In genomic region chr13:112057736-112058518, GRCh38 we compare ENCODE assay signal across 15 cellular contexts. TPM values are rescaled to one million over a fixed set of nuclear protein-coding genes. Genes with fewer than 3 reads are reported as not detected.
DNase-seq lines count a peak whose midpoint lies in the region; ATAC-seq and TF ChIP-seq lines count a peak whose summit lies in the region.
"Had no signal": no experiment of that assay in that cellular context is flagged by ENCODE, and none has a peak within 500 bp of the region (broad histone marks: within the 10 kb centered on the region; RNA-seq: fewer than 3 reads in every experiment).

No MANE protein-coding gene starts in this region.

- H2AFZ ChIP-seq in H9 (ENCODE audit: low read length) = no peak overlapping the region

- H3K4me3 Mint-ChIP-seq in H9 (peak overlapping the region in 1 of 2 experiments; percentile 80; a peak in 3 of 5 replicates), WTC11 (peak overlapping the region; percentile 68)
- H3K4me3 Mint-ChIP-seq: effector memory CD8-positive, alpha-beta T cell; stimulated activated effector memory CD8-positive, alpha-beta T cell treated with anti-CD3 and anti-CD28 coated beads, Interleukin-12 subunit alpha, Interleukin-12 subunit beta, amount 100 ng/mL, for 72 hours had no signal

- no CpG with 5 or more reads among the region's 57 CpGs for WGBS in H9 (ENCODE audit: extremely low coverage, insufficient read length, low lambda C conversion rate)

- peak overlapping the region; percentile 28; the same call in 1 of the 2 replicates for H3K4me3 ChIP-seq in iPS-18c (ENCODE audit: insufficient read depth, low read depth, low read length)

- H3K4me1 Mint-ChIP-seq in H9 (peaks cover 17 to 56% of the 10 kb centered on the region in 2 experiments), WTC11 (peaks cover 57% of the 10 kb centered on the region)

- no peak overlapping the region for H4K5ac ChIP-seq in H9 (ENCODE audit: insufficient read length, low read depth, low read length)

- no peaks in the 10 kb centered on the region for H3K79me2 ChIP-seq in H9 (ENCODE audit: insufficient read depth, low read length)

- POLR2A ChIA-PET in WTC11 (lab: Charles Lee) = no interaction called here

- H3K27ac Mint-ChIP-seq in H9 (peak overlapping the region in 1 of 3 experiments; percentile 35; a peak in 1 of 7 replicates), WTC11 (no peak overlapping the region)
- H3K27ac Mint-ChIP-seq: effector memory CD8-positive, alpha-beta T cell; stimulated activated effector memory CD8-positive, alpha-beta T cell treated with anti-CD3 and anti-CD28 coated beads, Interleukin-12 subunit alpha, Interleukin-12 subunit beta, amount 100 ng/mL, for 72 hours had no signal

- no peak overlapping the region for H4K8ac ChIP-seq in H9 (replicated peaks; ENCODE audit: insufficient read length, low read depth, low read length)

- no peak overlapping the region for H3T11ph ChIP-seq in H9 (ENCODE audit: low read length)

- no peak overlapping the region for H2BK15ac ChIP-seq in H9 (ENCODE audit: low read depth, low read length)

- CTCF ChIA-PET in WTC11 (lab: Charles Lee) = interaction anchor here (0.7 to 1.5 kb wide), 3 partner anchors 48 to 584 kb away, joined by 3 to 15 read pairs (median 5); no protein-coding TSS in a partner anchor

- no peak overlapping the region for H2BK20ac ChIP-seq in H9 (ENCODE audit: low read depth, low read length, poor library complexity, severe bottlenecking)

- no peak overlapping the region for H3K9ac ChIP-seq in H9 (ENCODE audit: extremely low read depth, insufficient read length, low read length)

- H3K4ac ChIP-seq in H9 (ENCODE audit: low read depth, low read length) = no peak overlapping the region

- H3K14ac ChIP-seq in H9 (ENCODE audit: insufficient read depth, low read length) = no peak overlapping the region

- no peak overlapping the region for H3K23ac ChIP-seq in H9 (ENCODE audit: insufficient read length, low read depth, low read length)

- no peak overlapping the region for H2BK5ac ChIP-seq in H9 (ENCODE audit: insufficient read length, low read length)

- no peak for ATAC-seq in WTC11
- ATAC-seq: effector memory CD8-positive, alpha-beta T cell; stimulated activated effector memory CD8-positive, alpha-beta T cell treated with anti-CD3 and anti-CD28 coated beads, Interleukin-12 subunit alpha, Interleukin-12 subunit beta, amount 100 ng/mL, for 72 hours had no signal

- peaks cover 95% of the 10 kb centered on the region for H3K27me3 ChIP-seq in H9 (ENCODE audit: insufficient read depth, low read length)

- no peak for TF ChIP-seq CTCF in H9 (conservative IDR thresholded peaks at IDR 0.05)
- no peak for TF ChIP-seq CTCF in WTC11 (IDR thresholded peaks at IDR 0.05)

- H3K9me3 Mint-ChIP-seq in H9 (peaks cover 4% of the 10 kb centered on the region in 2 experiments; a peak in 3 of 5 replicates), WTC11 (no peaks in the 10 kb centered on the region)
- H3K9me3 Mint-ChIP-seq: effector memory CD8-positive, alpha-beta T cell; stimulated activated effector memory CD8-positive, alpha-beta T cell treated with anti-CD3 and anti-CD28 coated beads, Interleukin-12 subunit alpha, Interleukin-12 subunit beta, amount 100 ng/mL, for 72 hours had no signal

- no peak overlapping the region for H3K27ac ChIP-seq in H9 (ENCODE audit: insufficient read length, low read depth, low read length)

- H4K91ac ChIP-seq in H9 (ENCODE audit: insufficient read length, low read depth, low read length) = no peak overlapping the region

- no peak overlapping the region for H3K18ac ChIP-seq in H9 (ENCODE audit: insufficient read length, low read depth, low read length)

- H2AK5ac ChIP-seq in H9 (ENCODE audit: insufficient read length, low read length) = no peak overlapping the region

- peak overlapping the region; percentile 47 for H3K4me2 ChIP-seq in H9 (ENCODE audit: insufficient read depth, insufficient read length, low read length)

- H3K36me3 Mint-ChIP-seq in H9 (ENCODE audit: insufficient read depth in 1 of 3, low read depth in 3 of 3) (peaks cover 0 to 2% (median 0%) of the 10 kb centered on the region in 3 experiments; a peak in 2 of 7 replicates), WTC11 (no peaks in the 10 kb centered on the region)

- no peak overlapping the region for H3K56ac ChIP-seq in H9 (ENCODE audit: insufficient read length, low read depth, low read length)

- H3K9me3 ChIP-seq in H9 (ENCODE audit: control insufficient read depth, low read depth, low read length) = no peaks in the 10 kb centered on the region
- H3K9me3 ChIP-seq in iPS-18c (ENCODE audit: control insufficient read depth, insufficient read depth, low read length) = no peaks in the 10 kb centered on the region
- H3K9me3 ChIP-seq: BE2C had no signal

- no peak overlapping the region for H2BK120ac ChIP-seq in H9 (ENCODE audit: low read depth, low read length, poor library complexity, severe bottlenecking)

- no peaks in the 10 kb centered on the region for H4K20me1 ChIP-seq in H9 (ENCODE audit: control insufficient read depth, insufficient read depth, insufficient read length)

- no peaks in the 10 kb centered on the region for H3K79me1 ChIP-seq in H9 (ENCODE audit: insufficient read depth, low read depth, low read length, poor library complexity, severe bottlenecking)

- no peak overlapping the region for H2BK12ac ChIP-seq in H9 (ENCODE audit: insufficient read length, low read depth, low read length)

- no peaks in the 10 kb centered on the region for H3K4me1 ChIP-seq in H9 (ENCODE audit: insufficient read depth, low read length)
- H3K4me1 ChIP-seq: BE2C had no signal

- DNase-seq in COLO668 (lab: John Stamatoyannopoulos, UW; ENCODE audit: unreplicated experiment) (peak; percentile 95), H9 (peak; percentile 56), WTC11 (ENCODE audit: low spot score) (peak; percentile 50), foreskin melanocyte (no peak), T-helper 9 cell (no peak), GDM1 (lab: John Stamatoyannopoulos, UW) (no peak), NCI-H2196 (lab: John Stamatoyannopoulos, UW; ENCODE audit: unreplicated experiment) (no peak)
- DNase-seq: BE2C; effector memory CD8-positive, alpha-beta T cell; stimulated activated CD4-positive, alpha-beta T cell treated with anti-CD3 and anti-CD28 coated beads, Interleukin-4, amount 100 ng/mL, for 1 hour had no signal

- H3K27me3 Mint-ChIP-seq in H9 (ENCODE audit: low read depth) (peaks cover 100% of the 10 kb centered on the region), WTC11 (ENCODE audit: low read depth) (peaks cover 99% of the 10 kb centered on the region)

- H3K23me2 ChIP-seq in H9 (ENCODE audit: insufficient read length, low read depth, low read length, poor library complexity, severe bottlenecking) = peaks cover 8% of the 10 kb centered on the region

TF ChIP-seq in WTC11, 78 proteins besides CTCF, POLR2A, EP300 and RAD21 (continues in another document):
- TF ChIP-seq, protein P1, sequence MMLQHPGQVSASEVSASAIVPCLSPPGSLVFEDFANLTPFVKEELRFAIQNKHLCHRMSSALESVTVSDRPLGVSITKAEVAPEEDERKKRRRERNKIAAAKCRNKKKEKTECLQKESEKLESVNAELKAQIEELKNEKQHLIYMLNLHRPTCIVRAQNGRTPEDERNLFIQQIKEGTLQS (CRISPR knock-in tag; conservative IDR thresholded peaks at IDR 0.05) = no peak
- TF ChIP-seq ZNF219 (CRISPR knock-in tag; IDR thresholded peaks at IDR 0.05; ENCODE audit: borderline replicate concordance) = no peak
- no peak for TF ChIP-seq ESRRA (CRISPR knock-in tag; IDR thresholded peaks at IDR 0.05; ENCODE audit: borderline replicate concordance)
- TF ChIP-seq JUN (CRISPR knock-in tag; IDR thresholded peaks at IDR 0.05) = no peak
- no peak for TF ChIP-seq TEAD1 (CRISPR knock-in tag; IDR thresholded peaks at IDR 0.05)
- TF ChIP-seq, protein P2, sequence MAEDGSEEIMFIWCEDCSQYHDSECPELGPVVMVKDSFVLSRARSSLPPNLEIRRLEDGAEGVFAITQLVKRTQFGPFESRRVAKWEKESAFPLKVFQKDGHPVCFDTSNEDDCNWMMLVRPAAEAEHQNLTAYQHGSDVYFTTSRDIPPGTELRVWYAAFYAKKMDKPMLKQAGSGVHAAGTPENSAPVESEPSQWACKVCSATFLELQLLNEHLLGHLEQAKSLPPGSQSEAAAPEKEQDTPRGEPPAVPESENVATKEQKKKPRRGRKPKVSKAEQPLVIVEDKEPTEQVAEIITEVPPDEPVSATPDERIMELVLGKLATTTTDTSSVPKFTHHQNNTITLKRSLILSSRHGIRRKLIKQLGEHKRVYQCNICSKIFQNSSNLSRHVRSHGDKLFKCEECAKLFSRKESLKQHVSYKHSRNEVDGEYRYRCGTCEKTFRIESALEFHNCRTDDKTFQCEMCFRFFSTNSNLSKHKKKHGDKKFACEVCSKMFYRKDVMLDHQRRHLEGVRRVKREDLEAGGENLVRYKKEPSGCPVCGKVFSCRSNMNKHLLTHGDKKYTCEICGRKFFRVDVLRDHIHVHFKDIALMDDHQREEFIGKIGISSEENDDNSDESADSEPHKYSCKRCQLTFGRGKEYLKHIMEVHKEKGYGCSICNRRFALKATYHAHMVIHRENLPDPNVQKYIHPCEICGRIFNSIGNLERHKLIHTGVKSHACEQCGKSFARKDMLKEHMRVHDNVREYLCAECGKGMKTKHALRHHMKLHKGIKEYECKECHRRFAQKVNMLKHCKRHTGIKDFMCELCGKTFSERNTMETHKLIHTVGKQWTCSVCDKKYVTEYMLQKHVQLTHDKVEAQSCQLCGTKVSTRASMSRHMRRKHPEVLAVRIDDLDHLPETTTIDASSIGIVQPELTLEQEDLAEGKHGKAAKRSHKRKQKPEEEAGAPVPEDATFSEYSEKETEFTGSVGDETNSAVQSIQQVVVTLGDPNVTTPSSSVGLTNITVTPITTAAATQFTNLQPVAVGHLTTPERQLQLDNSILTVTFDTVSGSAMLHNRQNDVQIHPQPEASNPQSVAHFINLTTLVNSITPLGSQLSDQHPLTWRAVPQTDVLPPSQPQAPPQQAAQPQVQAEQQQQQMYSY (CRISPR knock-in tag; IDR thresholded peaks at IDR 0.05) = no peak
- TF ChIP-seq NR2C2 (CRISPR knock-in tag; IDR thresholded peaks at IDR 0.05) = no peak
- no peak for TF ChIP-seq ATF2 (CRISPR knock-in tag; IDR thresholded peaks at IDR 0.05; ENCODE audit: borderline replicate concordance, low read depth)
- no peak for TF ChIP-seq HMGA2 (CRISPR knock-in tag; IDR thresholded peaks at IDR 0.05)
- TF ChIP-seq SMAD3 (CRISPR knock-in tag; IDR thresholded peaks at IDR 0.05; ENCODE audit: borderline replicate concordance) = no peak

RNA-seq across cellular contexts. Expression of gene SOX1, which starts 9.0 kb away (rescaled TPM):
- total RNA-seq in H9 (2021) (0.09 and 0.17 TPM in 2 replicates), WTC11 (2021) (0.15 to 0.25 TPM (median 0.18 TPM) in 3 replicates)
- total RNA-seq: activated CD8-positive, alpha-beta memory T cell treated with anti-CD3 and anti-CD28 coated beads for 36 hours; myocyte; ureter had no signal

Comparison
In these comparisons a context has a peak if more than half of its experiments do, and no peak if none do; other contexts are left out.
1. DNase-seq: peak in COLO668 (single experiment), H9 (single experiment) and WTC11 (single experiment); none in foreskin melanocyte (single experiment), T-helper 9 cell (single experiment), GDM1 (single experiment) and NCI-H2196 (single experiment).